ENCODE assay signal across 34 cellular contexts in genomic region chr11:40179541-40179940, GRCh38.
"Had no signal": no experiment of that assay in that cellular context is flagged by ENCODE, and none has a peak within 500 bp of the region (broad histone marks: within the 10 kb centered on the region; RNA-seq: fewer than 3 reads in every experiment).

No MANE protein-coding gene starts in this region.

- H3K36me3 ChIP-seq: MG63 had no signal

- H3K4me3 ChIP-seq: MG63 had no signal

- H3K9me3 ChIP-seq: MG63 had no signal

- DNase-seq: Karpas-422, Kasumi-1, MG63, MM.1S, MV-4-11, NCI-H1048, NCI-H1092, NCI-H1092 treated with DMSO at 0.1 percent for 48 hours, NCI-H1105, NCI-H1105 treated with DMSO at 0.1 percent for 48 hours, NCI-H1417, NCI-H1417 treated with DMSO at 0.1 percent for 48 hours, NCI-H1436, NCI-H1436 treated with DMSO at 0.1 percent for 48 hours, NCI-H146, NCI-H1694, NCI-H1694 treated with DMSO at 0.1 percent for 48 hours, NCI-H187, NCI-H187 treated with DMSO at 0.1 percent for 48 hours, NCI-H1930, NCI-H2029, NCI-H2029 treated with DMSO at 0.1 percent for 48 hours, NCI-H2081, NCI-H2081 treated with DMSO at 0.1 percent for 48 hours, NCI-H2107, NCI-H2171, NCI-H2171 treated with DMSO at 0.1 percent for 48 hours, NCI-H2227 treated with DMSO at 0.1 percent for 48 hours, NCI-H226, NCI-H345, NCI-H446, NCI-H446 treated with DMSO at 0.1 percent for 48 hours, NCI-H510A, NCI-H510A treated with DMSO at 0.1 percent for 48 hours had no signal

- H3K27me3 ChIP-seq: MG63 had no signal
